Comparison of ENCODE assay signal across 1 cellular context in the genomic region with DNA sequence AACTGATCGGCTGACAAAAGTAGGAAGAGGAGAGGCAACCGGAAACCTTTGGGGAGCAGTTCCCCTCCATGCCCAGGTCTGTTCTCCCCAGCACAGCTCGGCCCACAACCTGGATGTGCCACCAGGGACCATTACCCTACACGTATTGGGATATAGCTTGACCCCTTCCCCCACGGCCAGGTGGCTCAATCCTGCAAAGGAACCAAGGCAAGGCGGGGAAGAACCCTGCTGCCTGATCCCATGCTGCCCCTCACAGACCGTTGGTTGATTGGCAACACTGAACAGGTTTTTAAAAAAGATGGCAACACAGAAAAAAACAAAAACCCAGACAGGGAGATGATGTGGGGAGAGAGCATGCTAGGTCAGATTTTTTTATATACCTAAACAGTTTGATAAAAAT.
TF ChIP-seq lines count a peak whose summit lies in the region.

No MANE protein-coding gene starts in this region.

TF ChIP-seq in WTC11, 78 proteins besides CTCF, POLR2A, EP300 and RAD21:
- TF ChIP-seq, protein P1, sequence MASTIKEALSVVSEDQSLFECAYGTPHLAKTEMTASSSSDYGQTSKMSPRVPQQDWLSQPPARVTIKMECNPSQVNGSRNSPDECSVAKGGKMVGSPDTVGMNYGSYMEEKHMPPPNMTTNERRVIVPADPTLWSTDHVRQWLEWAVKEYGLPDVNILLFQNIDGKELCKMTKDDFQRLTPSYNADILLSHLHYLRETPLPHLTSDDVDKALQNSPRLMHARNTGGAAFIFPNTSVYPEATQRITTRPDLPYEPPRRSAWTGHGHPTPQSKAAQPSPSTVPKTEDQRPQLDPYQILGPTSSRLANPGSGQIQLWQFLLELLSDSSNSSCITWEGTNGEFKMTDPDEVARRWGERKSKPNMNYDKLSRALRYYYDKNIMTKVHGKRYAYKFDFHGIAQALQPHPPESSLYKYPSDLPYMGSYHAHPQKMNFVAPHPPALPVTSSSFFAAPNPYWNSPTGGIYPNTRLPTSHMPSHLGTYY (CRISPR knock-in tag; IDR thresholded peaks at IDR 0.05): no peak
- TF ChIP-seq GTF2I (CRISPR knock-in tag; conservative IDR thresholded peaks at IDR 0.05): peak; percentile 86
- TF ChIP-seq, protein P2, sequence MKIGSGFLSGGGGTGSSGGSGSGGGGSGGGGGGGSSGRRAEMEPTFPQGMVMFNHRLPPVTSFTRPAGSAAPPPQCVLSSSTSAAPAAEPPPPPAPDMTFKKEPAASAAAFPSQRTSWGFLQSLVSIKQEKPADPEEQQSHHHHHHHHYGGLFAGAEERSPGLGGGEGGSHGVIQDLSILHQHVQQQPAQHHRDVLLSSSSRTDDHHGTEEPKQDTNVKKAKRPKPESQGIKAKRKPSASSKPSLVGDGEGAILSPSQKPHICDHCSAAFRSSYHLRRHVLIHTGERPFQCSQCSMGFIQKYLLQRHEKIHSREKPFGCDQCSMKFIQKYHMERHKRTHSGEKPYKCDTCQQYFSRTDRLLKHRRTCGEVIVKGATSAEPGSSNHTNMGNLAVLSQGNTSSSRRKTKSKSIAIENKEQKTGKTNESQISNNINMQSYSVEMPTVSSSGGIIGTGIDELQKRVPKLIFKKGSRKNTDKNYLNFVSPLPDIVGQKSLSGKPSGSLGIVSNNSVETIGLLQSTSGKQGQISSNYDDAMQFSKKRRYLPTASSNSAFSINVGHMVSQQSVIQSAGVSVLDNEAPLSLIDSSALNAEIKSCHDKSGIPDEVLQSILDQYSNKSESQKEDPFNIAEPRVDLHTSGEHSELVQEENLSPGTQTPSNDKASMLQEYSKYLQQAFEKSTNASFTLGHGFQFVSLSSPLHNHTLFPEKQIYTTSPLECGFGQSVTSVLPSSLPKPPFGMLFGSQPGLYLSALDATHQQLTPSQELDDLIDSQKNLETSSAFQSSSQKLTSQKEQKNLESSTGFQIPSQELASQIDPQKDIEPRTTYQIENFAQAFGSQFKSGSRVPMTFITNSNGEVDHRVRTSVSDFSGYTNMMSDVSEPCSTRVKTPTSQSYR (CRISPR knock-in tag; IDR thresholded peaks at IDR 0.05): 0 out of 2 replicates have a peak, but pooled peaks have one; percentile 20
